Comparison of ENCODE assay signal across 14 cellular contexts in genomic region chr18:35322486-35323258, GRCh38. TPM values are rescaled to one million over a fixed set of nuclear protein-coding genes. Genes with fewer than 3 reads are reported as not detected.
A peak's percentile ranks its signal among the peaks of the same experiment; 100 is the strongest.
DNase-seq lines count a peak whose midpoint lies in the region; ATAC-seq, FAIRE-seq and TF ChIP-seq lines count a peak whose summit lies in the region.
"Had no signal": no experiment of that assay in that cellular context is flagged by ENCODE, and none has a peak within 500 bp of the region (broad histone marks: within the 10 kb centered on the region; RNA-seq: fewer than 3 reads in every experiment).

No MANE protein-coding gene starts in this region.

- H3K4me3 ChIP-seq in PC-3 (ENCODE audit: low read length) (no peak overlapping the region), small intestine (ENCODE audit: low read depth in 1 of 2, low read length in 2 of 2) (no peak overlapping the region)

- no peaks in the 10 kb centered on the region for H3F3A ChIP-seq in PC-3 (ENCODE audit: low read length, unreplicated experiment)

- peaks cover 14% of the 10 kb centered on the region; the same call in 1 of the 2 replicates for H3K36me3 Mint-ChIP-seq in HFFc6 (ENCODE audit: low read depth)

- FAIRE-seq in small intestine (lab: Jason Lieb, UNC) = no peak

- ATAC-seq in PC-3 = peak; percentile 97
- peak; percentile 96 for ATAC-seq in esophagus mucosa
- no peak for ATAC-seq in GM21423 (IDR thresholded peaks at IDR 0.05; ENCODE audit: unreplicated experiment)

- no peak overlapping the region for H3K4me3 Mint-ChIP-seq in HFFc6
- H3K4me3 Mint-ChIP-seq: CD8-positive, alpha-beta memory T cell had no signal

- no peaks in the 10 kb centered on the region for H3K27me3 Mint-ChIP-seq in HFFc6 (ENCODE audit: insufficient read depth)

- no peaks in the 10 kb centered on the region for H3K9me2 ChIP-seq in PC-3 (replicated peaks; ENCODE audit: low read length)

- H3K4me2 ChIP-seq in PC-3 (ENCODE audit: low read length) = no peak overlapping the region

- no peak overlapping the region for H2AFZ ChIP-seq in PC-3 (ENCODE audit: low read length)

- peak; percentile 31 for DNase-seq in HFFc6
- peak; percentile 9 for DNase-seq in PC-3
- DNase-seq in small intestine = peak; percentile 25
- DNase-seq in NOMO-1 treated with dmso at 0.1 percent for 144 hours (lab: John Stamatoyannopoulos, UW; ENCODE audit: unreplicated experiment) = no peak
- DNase-seq in NCI-H2029 (lab: John Stamatoyannopoulos, UW) = no peak
- DNase-seq: CD8-positive, alpha-beta memory T cell; EL; H7; NCI-H1105; NCI-H1694 treated with DMSO at 0.1 percent for 48 hours; NCI-H446 treated with DMSO at 0.1 percent for 48 hours; NCI-H82 had no signal

- intact Hi-C loops in PC-3 (cut with micrococcal nuclease) = no loop called here

- H3K9me3 Mint-ChIP-seq in HFFc6 = peaks cover 5% of the 10 kb centered on the region

- H3K27ac ChIP-seq in PC-3 (ENCODE audit: low read length) (no peak overlapping the region), small intestine (ENCODE audit: low read depth in 1 of 2, low read length in 1 of 2) (no peak overlapping the region)

- H3K9me3 ChIP-seq in PC-3 (ENCODE audit: low read length) (no peaks in the 10 kb centered on the region), small intestine (ENCODE audit: control insufficient read depth, low read depth) (no peaks in the 10 kb centered on the region)

- 28 to 57% (median 51%) methylated on average over 2 of the region's 2 CpGs for WGBS in small intestine, 3 donors

- peak overlapping the region; percentile 51 for H3K27ac Mint-ChIP-seq in HFFc6

- no peaks in the 10 kb centered on the region for H3K79me2 ChIP-seq in PC-3 (ENCODE audit: low read length)

- CTCF ChIA-PET in PC-3 (lab: Charles Lee) = interaction anchor here (0.6 kb wide), 1 partner anchor 91 kb away, joined by 3 read pairs; no protein-coding TSS in a partner anchor

- TF ChIP-seq CTCF in HFFc6 (IDR thresholded peaks at IDR 0.05) (no peak), PC-3 (conservative IDR thresholded peaks at IDR 0.05; ENCODE audit: low read depth, low read length) (no peak)

- H3K9ac ChIP-seq in PC-3 (ENCODE audit: low read length) = no peak overlapping the region

- POLR2A ChIA-PET in PC-3 (lab: Charles Lee; ENCODE audit: unreplicated experiment) = no interaction called here

- no peaks in the 10 kb centered on the region for H3K4me1 ChIP-seq in PC-3 (ENCODE audit: insufficient read depth, low read length)
- H3K4me1 ChIP-seq in small intestine (ENCODE audit: control insufficient read depth in 2 of 2, insufficient read depth in 1 of 2, low read depth in 1 of 2, low read length in 1 of 2) = no peaks in the 10 kb centered on the region

- H4K20me1 ChIP-seq in PC-3 (ENCODE audit: low read length) = no peaks in the 10 kb centered on the region

- H3K4me1 Mint-ChIP-seq in HFFc6 (ENCODE audit: low read depth) = peaks cover 40% of the 10 kb centered on the region
- H3K4me1 Mint-ChIP-seq: CD8-positive, alpha-beta memory T cell had no signal

- BruUV-seq in PC-3 (replicated peaks; lab: Mats Ljungman, UMichigan) = no TSS peak

- H3K36me3 ChIP-seq in PC-3 (ENCODE audit: low read depth, low read length) (no peaks in the 10 kb centered on the region), small intestine (ENCODE audit: control insufficient read depth in 2 of 2, insufficient read depth in 2 of 2, low read length in 2 of 2) (no peaks in the 10 kb centered on the region)

- no peaks in the 10 kb centered on the region for H3K27me3 ChIP-seq in PC-3 (ENCODE audit: low read length)
- no peaks in the 10 kb centered on the region for H3K27me3 ChIP-seq in small intestine (ENCODE audit: control insufficient read depth in 2 of 2, insufficient read depth in 2 of 2, low read length in 2 of 2)

RNA-seq across cellular contexts. Expression of gene ZNF24, which starts 21.5 kb away (rescaled TPM):
- total RNA-seq in HFFc6 (2021; fragmentation: NEBNext Ultra II Directional; extraction: Animal tissue kit (Norgen Biotek cat#: 25700)) = 10 to 100 TPM; 34.4 to 40.0 (median 36.1) TPM
- total RNA-seq in PC-3 (2014; rRNA removed) = 10.4 and 11.0 TPM in 2 replicates
- total RNA-seq in esophagus mucosa = 26.7 TPM
- 10 to 100 TPM; 13.5 to 14.8 (median 13.8) TPM for polyA plus RNA-seq in small intestine

RNA-seq across cellular contexts. Expression of gene ZSCAN30, which starts 32.6 kb away (rescaled TPM):
- total RNA-seq in HFFc6 (2021; fragmentation: NEBNext Ultra II Directional; extraction: Animal tissue kit (Norgen Biotek cat#: 25700)) = 10 to 100 TPM; 10.9 to 16.1 (median 14.7) TPM
- total RNA-seq in PC-3 (2014; rRNA removed) (2.8 and 3.5 TPM in 2 replicates), esophagus mucosa (5.9 TPM)
- 10 to 100 TPM in 1 of 3 donors, 1 to 10 TPM in 2; 4.8 to 12.1 (median 7.3) TPM for polyA plus RNA-seq in small intestine

RNA-seq across cellular contexts. Expression of gene ZNF396, which starts 54.5 kb away (rescaled TPM):
- under 1 TPM; 0.26 to 0.66 (median 0.55) TPM for total RNA-seq in HFFc6 (2021; fragmentation: NEBNext Ultra II Directional; extraction: Animal tissue kit (Norgen Biotek cat#: 25700))
- 0.40 and 0.95 TPM in 2 replicates for total RNA-seq in PC-3 (2014; rRNA removed)
- total RNA-seq in esophagus mucosa = 0.80 TPM
- polyA plus RNA-seq in small intestine = 1 to 10 TPM; 1.1 to 2.5 (median 2.2) TPM

Comparison
In these comparisons a context has a peak if more than half of its experiments do, and no peak if none do; other contexts are left out.
1. DNase-seq: peak in HFFc6 (single experiment), PC-3 (single experiment) and small intestine (single experiment); none in NOMO-1 treated with dmso at 0.1 percent for 144 hours (single experiment) and NCI-H2029 (single experiment).